Comparison of ENCODE assay signal across 35 cellular contexts in the genomic region with DNA sequence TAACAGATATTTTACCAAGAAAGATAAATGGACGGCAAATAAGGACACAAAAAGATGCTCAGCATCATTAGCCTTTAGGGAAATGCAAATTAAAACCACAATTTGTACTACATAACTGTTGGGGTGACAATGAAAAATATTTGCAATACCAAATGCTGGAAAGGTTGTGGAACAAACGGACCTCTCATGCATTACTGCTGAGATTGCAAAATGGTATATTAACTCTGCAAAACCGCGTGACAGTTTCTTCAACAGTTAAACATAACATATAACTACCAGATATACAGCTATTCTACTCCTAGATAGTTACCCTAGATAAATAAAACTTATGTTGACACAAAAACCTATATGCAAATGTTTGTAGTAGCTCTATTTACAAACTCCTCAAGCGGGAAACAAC. TPM values are rescaled to one million over a fixed set of nuclear protein-coding genes. Genes with fewer than 3 reads are reported as not detected.
"Had no signal": no experiment of that assay in that cellular context is flagged by ENCODE, and none has a peak within 500 bp of the region (broad histone marks: within the 10 kb centered on the region; RNA-seq: fewer than 3 reads in every experiment).

No MANE protein-coding gene starts in this region.

- ATAC-seq: activated CD8-positive, alpha-beta T cell treated with anti-CD3 and anti-CD28 coated beads for 36 hours; activated T-cell treated with anti-CD3 and anti-CD28 coated beads, Interleukin-2, amount 50 U/mL, for 72 hours; activated T-helper 17 cell treated with anti-CD3 and anti-CD28 coated beads, Interleukin-2, amount 50 U/mL, for 72 hours; Panc1 had no signal

- H3K9me3 ChIP-seq: SJCRH30 had no signal

- H3K27ac Mint-ChIP-seq: activated CD4-positive, alpha-beta T cell treated with anti-CD3 and anti-CD28 coated beads, Interleukin-2, amount 10 ng/mL, durations not matched to agents 24 days and 14 days; activated CD8-positive, alpha-beta T cell treated with anti-CD3 and anti-CD28 coated beads for 36 hours; activated naive CD8-positive, alpha-beta T cell treated with anti-CD3 and anti-CD28 coated beads for 36 hours; activated T-cell treated with anti-CD3 and anti-CD28 coated beads, Interleukin-2, amount 50 U/mL, for 72 hours; activated T-helper 17 cell treated with anti-CD3 and anti-CD28 coated beads, Interleukin-2, amount 50 U/mL, for 72 hours; T-helper 2 cell treated with Interferon-gamma antibody and Interleukin-4, amounts not matched to agents 5 μg/mL and 100 μg/mL, for 36 hours had no signal

- H3K27ac ChIP-seq: brain microvascular endothelial cell, SJCRH30, SK-N-MC had no signal

- H3K27me3 ChIP-seq: brain microvascular endothelial cell, SJCRH30 had no signal

- H3K36me3 ChIP-seq: brain microvascular endothelial cell, SJCRH30 had no signal

- H3K4me1 Mint-ChIP-seq: activated CD4-positive, alpha-beta T cell treated with anti-CD3 and anti-CD28 coated beads, Interleukin-2, amount 10 ng/mL, durations not matched to agents 24 days and 14 days; activated naive CD8-positive, alpha-beta T cell treated with anti-CD3 and anti-CD28 coated beads for 36 hours; activated T-helper 17 cell treated with anti-CD3 and anti-CD28 coated beads, Interleukin-2, amount 50 U/mL, for 72 hours had no signal

- FAIRE-seq: colon, TTC549 had no signal

- H3K4me1 ChIP-seq: SJCRH30 had no signal

- H3K4me3 ChIP-seq: SJCRH30, SK-N-MC had no signal

- DNase-seq: activated CD4-positive, alpha-beta T cell treated with anti-CD3 and anti-CD28 coated beads, Interleukin-2, amount 10 ng/mL, durations not matched to agents 24 days and 14 days; activated CD4-positive, alpha-beta T cell treated with anti-CD3 and anti-CD28 coated beads, Interleukin-2, amount 50 U/mL, for 4 hours; activated CD8-positive, alpha-beta T cell treated with anti-CD3 and anti-CD28 coated beads for 36 hours; activated effector memory CD4-positive, alpha-beta T cell treated with anti-CD3 and anti-CD28 coated beads, Interleukin-2, amount 50 U/mL, for 16 hours; activated naive CD4-positive, alpha-beta T cell; activated naive CD4-positive, alpha-beta T cell treated with anti-CD3 and anti-CD28 coated beads, Interleukin-2, amount 50 U/mL, for 16 hours; activated naive CD8-positive, alpha-beta T cell treated with anti-CD3 and anti-CD28 coated beads for 36 hours; activated T-cell treated with anti-CD3 and anti-CD28 coated beads, Interleukin-2, amount 50 U/mL, for 1 hour; activated T-cell treated with anti-CD3 and anti-CD28 coated beads, Interleukin-2, amount 50 U/mL, for 72 hours; amniotic stem cell; aorta; brain microvascular endothelial cell; central memory CD4-positive, alpha-beta T cell; NCI-H1105 treated with DMSO at 0.1 percent for 48 hours; NCI-H1436; NCI-H1694; NCI-H1930; NCI-H2081 treated with DMSO at 0.1 percent for 48 hours; NCI-H226; NCI-H446 treated with DMSO at 0.1 percent for 48 hours; NCI-H524; NCI-H82; SHP77; SJCRH30 had no signal

- H3K4me3 Mint-ChIP-seq: activated CD4-positive, alpha-beta T cell treated with anti-CD3 and anti-CD28 coated beads, Interleukin-2, amount 10 ng/mL, durations not matched to agents 24 days and 14 days; activated CD8-positive, alpha-beta T cell treated with anti-CD3 and anti-CD28 coated beads for 36 hours; activated naive CD8-positive, alpha-beta T cell treated with anti-CD3 and anti-CD28 coated beads for 36 hours; activated T-cell treated with anti-CD3 and anti-CD28 coated beads, Interleukin-2, amount 50 U/mL, for 72 hours; activated T-helper 17 cell treated with anti-CD3 and anti-CD28 coated beads, Interleukin-2, amount 50 U/mL, for 72 hours; T-helper 2 cell treated with Interferon-gamma antibody and Interleukin-4, amounts not matched to agents 5 μg/mL and 100 μg/mL, for 36 hours had no signal

- H3K9me3 Mint-ChIP-seq: activated CD4-positive, alpha-beta T cell treated with anti-CD3 and anti-CD28 coated beads, Interleukin-2, amount 10 ng/mL, durations not matched to agents 24 days and 14 days; activated CD8-positive, alpha-beta T cell treated with anti-CD3 and anti-CD28 coated beads for 36 hours; activated naive CD8-positive, alpha-beta T cell treated with anti-CD3 and anti-CD28 coated beads for 36 hours; activated T-cell treated with anti-CD3 and anti-CD28 coated beads, Interleukin-2, amount 50 U/mL, for 72 hours; activated T-helper 17 cell treated with anti-CD3 and anti-CD28 coated beads, Interleukin-2, amount 50 U/mL, for 72 hours; T-helper 2 cell treated with Interferon-gamma antibody and Interleukin-4, amounts not matched to agents 5 μg/mL and 100 μg/mL, for 36 hours had no signal

- H3K36me3 Mint-ChIP-seq: activated naive CD8-positive, alpha-beta T cell treated with anti-CD3 and anti-CD28 coated beads for 36 hours had no signal

RNA-seq across cellular contexts. Expression of gene OTC, which starts 6.3 kb away (rescaled TPM):
- total RNA-seq: activated CD4-positive, alpha-beta T cell treated with anti-CD3 and anti-CD28 coated beads, Interleukin-2, amount 10 ng/mL, durations not matched to agents 24 days and 14 days; activated CD8-positive, alpha-beta memory T cell treated with anti-CD3 and anti-CD28 coated beads for 36 hours; activated naive CD8-positive, alpha-beta T cell treated with anti-CD3 and anti-CD28 coated beads for 36 hours; activated T-cell treated with anti-CD3 and anti-CD28 coated beads, Interleukin-2, amount 50 U/mL, for 72 hours; cerebellum; M059J; RPMI7951; SJCRH30; T-helper 1 cell treated with Interleukin-12 subunit alpha and Interleukin-12 subunit beta and Interleukin-4 antibody, amounts not matched to agents 30 ng/mL and 1 ng/mL, for 36 hours had no signal
